Comparison of ENCODE assay signal across 1 cellular context in the genomic region with DNA sequence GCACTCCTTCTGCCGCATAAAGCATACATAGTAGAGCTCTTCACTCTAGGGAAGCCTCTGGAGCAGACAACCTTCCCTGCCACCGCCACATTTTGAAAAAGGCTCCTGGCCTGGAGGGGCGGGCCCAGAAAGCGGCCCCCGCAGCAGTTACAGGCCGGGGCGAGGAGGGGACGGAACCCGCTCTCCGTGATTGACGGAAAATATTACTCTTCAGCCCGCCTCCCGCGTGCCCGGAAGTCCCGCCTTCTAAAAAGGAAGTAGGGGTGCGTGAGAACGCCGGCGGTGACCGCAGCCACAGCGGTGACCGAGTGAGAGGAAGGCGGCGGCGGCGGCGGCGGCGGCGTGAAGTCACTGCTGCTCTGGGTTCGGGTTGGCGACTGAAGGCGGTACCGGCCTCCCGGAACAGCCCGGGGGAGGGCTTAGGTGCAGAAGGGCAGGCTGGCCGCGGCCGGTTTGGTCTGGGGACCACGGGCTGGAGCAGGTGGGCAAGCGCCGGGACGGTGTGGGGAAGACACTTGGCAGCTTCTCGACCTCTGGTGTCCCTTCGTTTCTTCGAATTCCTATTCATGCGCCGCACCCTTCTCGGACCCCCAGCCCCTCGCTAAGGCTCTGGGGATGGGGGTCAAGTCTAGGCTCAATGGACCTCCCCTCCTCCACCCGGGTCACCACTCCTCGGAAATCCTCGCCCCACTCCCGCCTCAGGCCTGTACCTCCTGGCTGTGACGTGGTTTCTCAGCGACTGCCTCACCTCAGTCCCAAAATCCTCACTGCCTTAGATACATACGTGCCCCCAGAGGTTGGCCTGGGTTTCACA.
A peak's percentile ranks its signal among the peaks of the same experiment; 100 is the strongest.
TF ChIP-seq lines count a peak whose summit lies in the region.

HCCS (plus strand) TSS at position 295 of the 814 bp plus-strand sequence. CDS start 729 bp downstream, outside the sequence.

TF ChIP-seq in HepG2, 621 proteins besides CTCF, POLR2A, EP300 and RAD21 (continued from another document):
- no peak for TF ChIP-seq FOSL2 (CRISPR knock-in tag; IDR thresholded peaks at IDR 0.05)
- no peak for TF ChIP-seq ZNF562 (CRISPR knock-in tag; IDR thresholded peaks at IDR 0.05; ENCODE audit: borderline replicate concordance)
- TF ChIP-seq ZFP36 (IDR thresholded peaks at IDR 0.05; ENCODE audit: borderline replicate concordance, low read depth, low read length, partially characterized antibody), result no peak
- no peak for TF ChIP-seq MAZ (IDR thresholded peaks at IDR 0.05; ENCODE audit: borderline replicate concordance, low read depth, low read length)
- no peak for TF ChIP-seq MAZ (CRISPR knock-in tag; IDR thresholded peaks at IDR 0.05; ENCODE audit: low read depth)
- TF ChIP-seq ZBTB14 (CRISPR knock-in tag; IDR thresholded peaks at IDR 0.05), result no peak
- no peak for TF ChIP-seq GTF3A (CRISPR knock-in tag; conservative IDR thresholded peaks at IDR 0.05)
- TF ChIP-seq, protein P1, sequence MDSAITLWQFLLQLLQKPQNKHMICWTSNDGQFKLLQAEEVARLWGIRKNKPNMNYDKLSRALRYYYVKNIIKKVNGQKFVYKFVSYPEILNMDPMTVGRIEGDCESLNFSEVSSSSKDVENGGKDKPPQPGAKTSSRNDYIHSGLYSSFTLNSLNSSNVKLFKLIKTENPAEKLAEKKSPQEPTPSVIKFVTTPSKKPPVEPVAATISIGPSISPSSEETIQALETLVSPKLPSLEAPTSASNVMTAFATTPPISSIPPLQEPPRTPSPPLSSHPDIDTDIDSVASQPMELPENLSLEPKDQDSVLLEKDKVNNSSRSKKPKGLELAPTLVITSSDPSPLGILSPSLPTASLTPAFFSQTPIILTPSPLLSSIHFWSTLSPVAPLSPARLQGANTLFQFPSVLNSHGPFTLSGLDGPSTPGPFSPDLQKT (CRISPR knock-in tag; IDR thresholded peaks at IDR 0.05; ENCODE audit: borderline replicate concordance), result no peak
- no peak for TF ChIP-seq ZNF737 (CRISPR knock-in tag; IDR thresholded peaks at IDR 0.05; ENCODE audit: borderline replicate concordance)
- TF ChIP-seq KDM4B (CRISPR knock-in tag; IDR thresholded peaks at IDR 0.05), result no peak
- no peak for TF ChIP-seq ZNF44 (CRISPR knock-in tag; IDR thresholded peaks at IDR 0.05)
- no peak for TF ChIP-seq ZNF816 (CRISPR knock-in tag; IDR thresholded peaks at IDR 0.05; ENCODE audit: borderline replicate concordance)
- no peak for TF ChIP-seq ZBED4 (CRISPR knock-in tag; IDR thresholded peaks at IDR 0.05; ENCODE audit: borderline replicate concordance)
- no peak for TF ChIP-seq ZNF235 (CRISPR knock-in tag; IDR thresholded peaks at IDR 0.05; ENCODE audit: borderline replicate concordance)
- no peak for TF ChIP-seq SP5 (CRISPR knock-in tag; IDR thresholded peaks at IDR 0.05; ENCODE audit: borderline replicate concordance, low read depth)
- no peak for TF ChIP-seq ZNF589 (CRISPR knock-in tag; conservative IDR thresholded peaks at IDR 0.05)
- 0 out of 2 replicates have a peak, but pooled peaks have one; percentile 19 for TF ChIP-seq GATA4 (IDR thresholded peaks at IDR 0.05; ENCODE audit: borderline replicate concordance, low read depth)
- TF ChIP-seq, protein P2, sequence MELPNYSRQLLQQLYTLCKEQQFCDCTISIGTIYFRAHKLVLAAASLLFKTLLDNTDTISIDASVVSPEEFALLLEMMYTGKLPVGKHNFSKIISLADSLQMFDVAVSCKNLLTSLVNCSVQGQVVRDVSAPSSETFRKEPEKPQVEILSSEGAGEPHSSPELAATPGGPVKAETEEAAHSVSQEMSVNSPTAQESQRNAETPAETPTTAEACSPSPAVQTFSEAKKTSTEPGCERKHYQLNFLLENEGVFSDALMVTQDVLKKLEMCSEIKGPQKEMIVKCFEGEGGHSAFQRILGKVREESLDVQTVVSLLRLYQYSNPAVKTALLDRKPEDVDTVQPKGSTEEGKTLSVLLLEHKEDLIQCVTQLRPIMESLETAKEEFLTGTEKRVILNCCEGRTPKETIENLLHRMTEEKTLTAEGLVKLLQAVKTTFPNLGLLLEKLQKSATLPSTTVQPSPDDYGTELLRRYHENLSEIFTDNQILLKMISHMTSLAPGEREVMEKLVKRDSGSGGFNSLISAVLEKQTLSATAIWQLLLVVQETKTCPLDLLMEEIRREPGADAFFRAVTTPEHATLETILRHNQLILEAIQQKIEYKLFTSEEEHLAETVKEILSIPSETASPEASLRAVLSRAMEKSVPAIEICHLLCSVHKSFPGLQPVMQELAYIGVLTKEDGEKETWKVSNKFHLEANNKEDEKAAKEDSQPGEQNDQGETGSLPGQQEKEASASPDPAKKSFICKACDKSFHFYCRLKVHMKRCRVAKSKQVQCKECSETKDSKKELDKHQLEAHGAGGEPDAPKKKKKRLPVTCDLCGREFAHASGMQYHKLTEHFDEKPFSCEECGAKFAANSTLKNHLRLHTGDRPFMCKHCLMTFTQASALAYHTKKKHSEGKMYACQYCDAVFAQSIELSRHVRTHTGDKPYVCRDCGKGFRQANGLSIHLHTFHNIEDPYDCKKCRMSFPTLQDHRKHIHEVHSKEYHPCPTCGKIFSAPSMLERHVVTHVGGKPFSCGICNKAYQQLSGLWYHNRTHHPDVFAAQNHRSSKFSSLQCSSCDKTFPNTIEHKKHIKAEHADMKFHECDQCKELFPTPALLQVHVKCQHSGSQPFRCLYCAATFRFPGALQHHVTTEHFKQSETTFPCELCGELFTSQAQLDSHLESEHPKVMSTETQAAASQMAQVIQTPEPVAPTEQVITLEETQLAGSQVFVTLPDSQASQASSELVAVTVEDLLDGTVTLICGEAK (IDR thresholded peaks at IDR 0.05), result 0 out of 2 replicates have a peak, but pooled peaks have one; percentile 20
- TF ChIP-seq, protein P2 (CRISPR knock-in tag; IDR thresholded peaks at IDR 0.05), result no peak
- no peak for TF ChIP-seq RCOR2 (CRISPR knock-in tag; IDR thresholded peaks at IDR 0.05)
- TF ChIP-seq SNAPC2 (CRISPR knock-in tag; IDR thresholded peaks at IDR 0.05), result no peak
- TF ChIP-seq TP53 (CRISPR knock-in tag; conservative IDR thresholded peaks at IDR 0.05), result no peak
- no peak for TF ChIP-seq TARDBP (CRISPR knock-in tag; IDR thresholded peaks at IDR 0.05)
- TF ChIP-seq ZNF280B (CRISPR knock-in tag; IDR thresholded peaks at IDR 0.05; ENCODE audit: borderline replicate concordance), result no peak
- no peak for TF ChIP-seq ZNF10 (CRISPR knock-in tag; IDR thresholded peaks at IDR 0.05; ENCODE audit: borderline replicate concordance, low read depth)
- no peak for TF ChIP-seq ZNF382 (CRISPR knock-in tag; IDR thresholded peaks at IDR 0.05; ENCODE audit: borderline replicate concordance)
- no peak for TF ChIP-seq SYNCRIP (IDR thresholded peaks at IDR 0.05; ENCODE audit: insufficient read depth, low read depth, low read length)
- TF ChIP-seq, protein P3, sequence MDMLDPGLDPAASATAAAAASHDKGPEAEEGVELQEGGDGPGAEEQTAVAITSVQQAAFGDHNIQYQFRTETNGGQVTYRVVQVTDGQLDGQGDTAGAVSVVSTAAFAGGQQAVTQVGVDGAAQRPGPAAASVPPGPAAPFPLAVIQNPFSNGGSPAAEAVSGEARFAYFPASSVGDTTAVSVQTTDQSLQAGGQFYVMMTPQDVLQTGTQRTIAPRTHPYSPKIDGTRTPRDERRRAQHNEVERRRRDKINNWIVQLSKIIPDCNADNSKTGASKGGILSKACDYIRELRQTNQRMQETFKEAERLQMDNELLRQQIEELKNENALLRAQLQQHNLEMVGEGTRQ (IDR thresholded peaks at IDR 0.05; ENCODE audit: low read depth, low read length), result no peak
- TF ChIP-seq, protein P3 (CRISPR knock-in tag; IDR thresholded peaks at IDR 0.05; ENCODE audit: borderline replicate concordance), result no peak
- TF ChIP-seq ZNF598 (CRISPR knock-in tag; IDR thresholded peaks at IDR 0.05; ENCODE audit: borderline replicate concordance), result no peak
- TF ChIP-seq HMG20A (CRISPR knock-in tag; IDR thresholded peaks at IDR 0.05; ENCODE audit: borderline replicate concordance), result no peak
- TF ChIP-seq MATR3 (CRISPR knock-in tag; IDR thresholded peaks at IDR 0.05), result no peak
- TF ChIP-seq CREB1 (IDR thresholded peaks at IDR 0.05), result peak; percentile 42; the same call in 1 of the 2 replicates
- peak; percentile 56; the same call in 1 of the 2 replicates for TF ChIP-seq CREB1 (CRISPR knock-in tag; IDR thresholded peaks at IDR 0.05)
- no peak for TF ChIP-seq ZNF510 (CRISPR knock-in tag; IDR thresholded peaks at IDR 0.05; ENCODE audit: low read depth)
